In genomic region chr4:165378763-165379631, GRCh38 we compare ENCODE assay signal across 1 cellular context.
A peak's percentile ranks its signal among the peaks of the same experiment; 100 is the strongest.
TF ChIP-seq lines count a peak whose summit lies in the region.

Gene CPE, plus strand, starts transcription at chr4:165379008. Its CDS starts 214 bp downstream, at chr4:165379222.

TF ChIP-seq in HEK293, 187 proteins besides CTCF, POLR2A, EP300 and RAD21 (continued from another document):
- TF ChIP-seq ZNF280D (tag by site-specific recombination; IDR thresholded peaks at IDR 0.05), result no peak
- TF ChIP-seq ZNF513 (tag by site-specific recombination; IDR thresholded peaks at IDR 0.05), result no peak
- no peak for TF ChIP-seq ZNF585B (tag by site-specific recombination; IDR thresholded peaks at IDR 0.05)
- TF ChIP-seq ZNF501 (tag by site-specific recombination; IDR thresholded peaks at IDR 0.05), result peak; percentile 77; the same call in 1 of the 2 replicates
- TF ChIP-seq ZNF423 (tag by site-specific recombination; IDR thresholded peaks at IDR 0.05), result peak; percentile 95
- TF ChIP-seq TSHZ1 (tag by site-specific recombination; IDR thresholded peaks at IDR 0.05; ENCODE audit: borderline replicate concordance), result no peak
- TF ChIP-seq ZSCAN18 (tag by site-specific recombination; IDR thresholded peaks at IDR 0.05), result no peak
- TF ChIP-seq ZNF677 (tag by site-specific recombination; IDR thresholded peaks at IDR 0.05), result no peak
- no peak for TF ChIP-seq GLI4 (tag by site-specific recombination; IDR thresholded peaks at IDR 0.05)
- no peak for TF ChIP-seq ZNF184 (tag by site-specific recombination; IDR thresholded peaks at IDR 0.05)
- no peak for TF ChIP-seq SCRT1 (tag by site-specific recombination; IDR thresholded peaks at IDR 0.05; ENCODE audit: borderline replicate concordance)
- no peak for TF ChIP-seq ZNF398 (tag by site-specific recombination; IDR thresholded peaks at IDR 0.05)
- 0 out of 2 replicates have a peak, but pooled peaks have one; percentile 15 for TF ChIP-seq YY2 (tag by site-specific recombination; IDR thresholded peaks at IDR 0.05)
- no peak for TF ChIP-seq ZNF664 (tag by site-specific recombination; IDR thresholded peaks at IDR 0.05)
- 0 out of 2 replicates have a peak, but pooled peaks have one; percentile 32 for TF ChIP-seq ZNF692 (tag by site-specific recombination; IDR thresholded peaks at IDR 0.05)
- no peak for TF ChIP-seq ZNF645 (tag by site-specific recombination; IDR thresholded peaks at IDR 0.05)
- TF ChIP-seq ZNF785 (tag by site-specific recombination; IDR thresholded peaks at IDR 0.05), result no peak
- TF ChIP-seq ZNF26 (tag by site-specific recombination; IDR thresholded peaks at IDR 0.05), result no peak
- TF ChIP-seq MEIS1 (CRISPR knock-in tag; IDR thresholded peaks at IDR 0.05; ENCODE audit: borderline replicate concordance), result no peak
- TF ChIP-seq PBX3 (CRISPR knock-in tag; IDR thresholded peaks at IDR 0.05), result 0 out of 2 replicates have a peak, but pooled peaks have one; percentile 25
